In genomic region chr1:20875198-20875973, GRCh38 we compare ENCODE assay signal across 21 cellular contexts.
"Had no signal": no experiment of that assay in that cellular context is flagged by ENCODE, and none has a peak within 500 bp of the region (broad histone marks: within the 10 kb centered on the region; RNA-seq: fewer than 3 reads in every experiment).

No MANE protein-coding gene starts in this region.

- H3K36me3 ChIP-seq: ovary had no signal

- ATAC-seq: activated CD8-positive, alpha-beta T cell treated with anti-CD3 and anti-CD28 coated beads for 36 hours; heart right ventricle; right lobe of liver had no signal

- H3K4me3 ChIP-seq: esophagus muscularis mucosa, heart right ventricle, ovary, right lobe of liver, testis, upper lobe of left lung had no signal

- H3K4me1 ChIP-seq: heart right ventricle, right lobe of liver, testis had no signal

- DNase-seq: activated B cell treated with CpG ODN at 0.5 μM for 24 hours; activated CD4-positive, alpha-beta T cell treated with anti-CD3 and anti-CD28 coated beads for 4 hours; activated CD8-positive, alpha-beta T cell treated with anti-CD3 and anti-CD28 coated beads for 36 hours; activated naive CD4-positive, alpha-beta T cell treated with anti-CD3 and anti-CD28 coated beads for 36 hours; activated T-cell treated with anti-CD3 and anti-CD28 coated beads, Interleukin-2, amount 50 U/mL, for 1 hour; aorta; brain microvascular endothelial cell; central memory CD4-positive, alpha-beta T cell; effector CD4-positive, alpha-beta T cell; heart right ventricle; immature natural killer cell; kidney glomerular epithelial cell; ovary; right lobe of liver; small intestine; stimulated activated CD4-positive, alpha-beta T cell treated with anti-CD3 and anti-CD28 coated beads, Interleukin-15, amount 100 ng/mL, for 24 hours; stimulated activated CD4-positive, alpha-beta T cell treated with anti-CD3 and anti-CD28 coated beads, Interleukin-4, amount 100 ng/mL, for 1 hour; testis; upper lobe of left lung had no signal

- H3K9me3 ChIP-seq: esophagus muscularis mucosa, heart right ventricle, ovary, right lobe of liver, testis, upper lobe of left lung had no signal

- H3K27ac ChIP-seq: brain microvascular endothelial cell, esophagus muscularis mucosa, heart right ventricle, ovary, right lobe of liver, testis, upper lobe of left lung had no signal

- H3K27me3 ChIP-seq: brain microvascular endothelial cell, esophagus muscularis mucosa, heart right ventricle, ovary, right lobe of liver, testis, upper lobe of left lung had no signal

- FAIRE-seq: endothelial cell of umbilical vein, small intestine had no signal
